22 cellular contexts compared by ENCODE assay signal in the genomic region with DNA sequence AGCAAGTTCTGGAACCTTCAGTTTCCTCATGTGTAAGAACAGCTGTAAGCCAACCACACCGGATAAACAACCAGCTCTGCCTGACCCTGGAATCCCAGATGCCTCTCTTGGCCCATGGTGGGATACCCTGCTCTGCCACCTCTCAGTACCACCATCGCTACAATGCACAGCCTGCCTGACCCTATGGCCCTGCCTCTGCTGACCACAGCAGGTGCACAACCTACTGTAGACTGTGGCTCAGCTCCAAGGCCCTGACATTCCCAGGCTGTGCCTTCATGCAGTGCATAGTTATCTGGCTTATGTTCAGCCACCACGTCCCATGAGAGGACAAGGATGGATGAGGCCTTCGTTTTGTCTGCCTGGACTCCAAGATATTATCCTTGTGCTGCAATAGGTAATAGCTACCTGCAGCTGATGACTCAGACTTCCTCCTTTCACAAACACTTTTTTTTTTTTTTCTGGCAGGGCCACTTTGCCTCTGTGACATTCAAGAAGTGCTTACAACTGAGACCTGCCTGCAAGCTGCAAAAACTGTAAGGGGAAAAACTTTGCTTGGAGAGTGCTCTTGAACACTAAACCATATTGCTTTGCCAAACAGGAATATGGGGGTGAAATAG.
A peak's percentile ranks its signal among the peaks of the same experiment; 100 is the strongest.
DNase-seq lines count a peak whose midpoint lies in the region; ATAC-seq, FAIRE-seq and TF ChIP-seq lines count a peak whose summit lies in the region.
"Had no signal": no experiment of that assay in that cellular context is flagged by ENCODE, and none has a peak within 500 bp of the region (broad histone marks: within the 10 kb centered on the region; RNA-seq: fewer than 3 reads in every experiment).

No MANE protein-coding gene starts in this region.

- H3K27me3 Mint-ChIP-seq in Calu3 (ENCODE audit: unreplicated experiment) (peaks cover 28% of the 10 kb centered on the region), HFFc6 (ENCODE audit: insufficient read depth) (no peaks in the 10 kb centered on the region; the same call in 1 of the 2 replicates)
- H3K27me3 Mint-ChIP-seq: activated CD8-positive, alpha-beta memory T cell treated with anti-CD3 and anti-CD28 coated beads, Interleukin-2, amount 10 ng/mL, durations not matched to agents 7 days and 5 days had no signal

- no peak overlapping the region for H3K4me2 ChIP-seq in mammary epithelial cell (ENCODE audit: insufficient read depth, low read depth, low read length)

- peak; percentile 31 for FAIRE-seq in HTR-8/SVneo (lab: Jason Lieb, UNC)
- FAIRE-seq: D721Med had no signal

- no peaks in the 10 kb centered on the region for H3K9me3 Mint-ChIP-seq in Calu3 (ENCODE audit: low read depth, unreplicated experiment)
- peaks cover 18% of the 10 kb centered on the region; the same call in 1 of the 2 replicates for H3K9me3 Mint-ChIP-seq in HFFc6

- peak; percentile 34 for ATAC-seq in lung (ENCODE audit: insufficient read depth, low FRiP score)
- ATAC-seq in HG02763 (IDR thresholded peaks at IDR 0.05; ENCODE audit: unreplicated experiment), result no peak
- ATAC-seq: activated CD8-positive, alpha-beta memory T cell treated with anti-CD3 and anti-CD28 coated beads, Interleukin-2, amount 10 ng/mL, durations not matched to agents 7 days and 5 days; left ventricle myocardium superior; Right ventricle myocardium inferior; T-cell had no signal

- in situ Hi-C loops in mammary epithelial cell (cut with MboI; ENCODE audit: low sequenced_read_pairs in 2 of 2), result no loop called here

- H3K9me3 ChIP-seq in mammary epithelial cell (replicated peaks; ENCODE audit: insufficient read depth, low read length), result no peaks in the 10 kb centered on the region
- peaks cover 4 to 13% of the 10 kb centered on the region in 2 donors for H3K9me3 ChIP-seq in lung (ENCODE audit: control insufficient read depth in 2 of 2, insufficient read depth in 1 of 2, low read length in 1 of 2)
- H3K9me3 ChIP-seq: neutrophil had no signal

- H4K20me1 ChIP-seq in mammary epithelial cell (ENCODE audit: insufficient read depth, low read length), result no peaks in the 10 kb centered on the region

- no peak overlapping the region for H3K9ac ChIP-seq in mammary epithelial cell (ENCODE audit: insufficient read depth, low read length)

- H3K36me3 Mint-ChIP-seq in Calu3 (ENCODE audit: insufficient read depth, unreplicated experiment) (peaks cover 7% of the 10 kb centered on the region), HFFc6 (ENCODE audit: low read depth) (no peaks in the 10 kb centered on the region)
- H3K36me3 Mint-ChIP-seq: activated CD8-positive, alpha-beta memory T cell treated with anti-CD3 and anti-CD28 coated beads, Interleukin-2, amount 10 ng/mL, durations not matched to agents 7 days and 5 days; T-cell had no signal

- H3K27ac Mint-ChIP-seq in Calu3 (ENCODE audit: unreplicated experiment), result no peak overlapping the region
- H3K27ac Mint-ChIP-seq in HFFc6, result no peak overlapping the region
- H3K27ac Mint-ChIP-seq: activated CD8-positive, alpha-beta memory T cell treated with anti-CD3 and anti-CD28 coated beads, Interleukin-2, amount 10 ng/mL, durations not matched to agents 7 days and 5 days; activated naive CD8-positive, alpha-beta T cell; T-cell had no signal

- H3K4me1 ChIP-seq in mammary epithelial cell (ENCODE audit: insufficient read depth, low read length) (no peaks in the 10 kb centered on the region), lung (ENCODE audit: control insufficient read depth in 2 of 2, insufficient read depth in 2 of 2, low read length in 2 of 2) (peaks cover 0 to 2% of the 10 kb centered on the region in 2 donors)

- intact Hi-C loops in Calu3 (cut with micrococcal nuclease; ENCODE audit: unreplicated experiment) (loop anchor here (5.0 kb wide), 1 partner anchor 364 kb away; no protein-coding TSS in a partner anchor), mammary epithelial cell (cut with micrococcal nuclease) (no loop called here)

- H3K4me3 ChIP-seq in mammary epithelial cell (replicated peaks in 1 of 3; ENCODE audit: insufficient read depth in 1 of 3, low read depth in 2 of 3, low read length in 3 of 3), result no peak overlapping the region
- no peak overlapping the region for H3K4me3 ChIP-seq in lung

- BruUV-seq in Calu3 (replicated peaks; lab: Mats Ljungman, UMichigan), result no TSS peak
- no TSS peak for BruUV-seq in mammary epithelial cell (replicated peaks; lab: Mats Ljungman, UMichigan)

- H3K79me2 ChIP-seq in mammary epithelial cell (ENCODE audit: insufficient read depth, low read length), result no peaks in the 10 kb centered on the region

- H3K4me1 Mint-ChIP-seq in Calu3 (ENCODE audit: low read depth, unreplicated experiment) (peaks cover 12% of the 10 kb centered on the region), HFFc6 (ENCODE audit: low read depth) (no peaks in the 10 kb centered on the region)
- H3K4me1 Mint-ChIP-seq: activated CD8-positive, alpha-beta memory T cell treated with anti-CD3 and anti-CD28 coated beads, Interleukin-2, amount 10 ng/mL, durations not matched to agents 7 days and 5 days; T-cell had no signal

- H3K27me3 ChIP-seq in mammary epithelial cell (ENCODE audit: insufficient read depth, low read length), result no peaks in the 10 kb centered on the region
- no peaks in the 10 kb centered on the region for H3K27me3 ChIP-seq in lung (ENCODE audit: control insufficient read depth, insufficient read depth)
- H3K27me3 ChIP-seq: neutrophil had no signal

- TF ChIP-seq CTCF in Calu3 (IDR thresholded peaks at IDR 0.05; ENCODE audit: unreplicated experiment) (no peak), mammary epithelial cell (conservative IDR thresholded peaks at IDR 0.05 in 1 of 2, IDR thresholded peaks at IDR 0.05 in 1 of 2; ENCODE audit: extremely low read depth in 1 of 2, insufficient read depth in 1 of 2, low read depth in 1 of 2, low read length in 2 of 2) (no peak), lung (IDR thresholded peaks at IDR 0.05; ENCODE audit: control extremely low read depth, extremely low read depth) (no peak), HFFc6 (IDR thresholded peaks at IDR 0.05) (no peak)

- DNase-seq in Calu3 (peak; percentile 50), HTR-8/SVneo (ENCODE audit: insufficient read length, low spot score) (no peak), mammary epithelial cell (peak; percentile 21), lung (ENCODE audit: low spot score) (no peak), HFFc6 (no peak), SIG-M5 treated with dmso at 0.1 percent for 504 hours (lab: John Stamatoyannopoulos, UW; ENCODE audit: unreplicated experiment) (no peak), NCI-H1105 (lab: John Stamatoyannopoulos, UW) (no peak)
- DNase-seq: ACHN; activated CD4-positive, alpha-beta T cell treated with anti-CD3 and anti-CD28 coated beads for 4 hours; activated CD8-positive, alpha-beta memory T cell treated with anti-CD3 and anti-CD28 coated beads, Interleukin-2, amount 10 ng/mL, durations not matched to agents 7 days and 5 days; C1 segment of cervical spinal cord; effector memory CD4-positive, alpha-beta T cell; left ventricle myocardium superior; MV-4-11; NCI-H2081; NCI-H526; T-cell had no signal

- 69% methylated on average over 4 of the region's 4 CpGs for WGBS in mammary epithelial cell (ENCODE audit: low coverage, missing lambda C conversion rate)
- 72 to 82% methylated on average over 4 of the region's 4 CpGs for WGBS in lung, 2 donors

- H3K36me3 ChIP-seq in mammary epithelial cell (ENCODE audit: insufficient read depth, low read length), result no peaks in the 10 kb centered on the region
- no peaks in the 10 kb centered on the region for H3K36me3 ChIP-seq in lung (ENCODE audit: control insufficient read depth in 2 of 2, insufficient read depth in 2 of 2, low read length in 2 of 2)
- H3K36me3 ChIP-seq: neutrophil had no signal

- H3K4me3 Mint-ChIP-seq in Calu3 (ENCODE audit: low read depth, unreplicated experiment) (no peak overlapping the region), HFFc6 (no peak overlapping the region)
- H3K4me3 Mint-ChIP-seq: activated CD8-positive, alpha-beta memory T cell treated with anti-CD3 and anti-CD28 coated beads, Interleukin-2, amount 10 ng/mL, durations not matched to agents 7 days and 5 days; activated naive CD8-positive, alpha-beta T cell; T-cell had no signal

- no peak overlapping the region for H2AFZ ChIP-seq in mammary epithelial cell (ENCODE audit: low read depth, low read length)

- CTCF ChIA-PET in Calu3 (lab: Charles Lee), result interaction anchor here (0.6 to 1.4 kb wide), 2 partner anchors 281 to 363 kb away, joined by 4 to 6 read pairs; no protein-coding TSS in a partner anchor
- CTCF ChIA-PET in mammary epithelial cell (lab: Charles Lee; ENCODE audit: low non-redundant PET), result no interaction called here

- dilution Hi-C loops in mammary epithelial cell (cut with HindIII; ENCODE audit: low sequenced_read_pairs), result no loop called here

- H3K27ac ChIP-seq in mammary epithelial cell (ENCODE audit: insufficient read depth, low read depth, low read length) (no peak overlapping the region), lung (ENCODE audit: low read depth in 1 of 2, low read length in 1 of 2) (no peak overlapping the region)
- H3K27ac ChIP-seq: neutrophil had no signal

Comparison
In these comparisons a context has a peak if more than half of its experiments do, and no peak if none do; other contexts are left out.
1. DNase-seq: peak in Calu3 (single experiment) and mammary epithelial cell (single experiment); none in HTR-8/SVneo (single experiment), lung (single experiment), HFFc6 (single experiment), SIG-M5 treated with dmso at 0.1 percent for 504 hours (single experiment) and NCI-H1105 (single experiment).